Comparison of ENCODE assay signal across 21 cellular contexts in genomic region chr3:104796556-104796955, GRCh38.
"Had no signal": no experiment of that assay in that cellular context is flagged by ENCODE, and none has a peak within 500 bp of the region (broad histone marks: within the 10 kb centered on the region; RNA-seq: fewer than 3 reads in every experiment).

No MANE protein-coding gene starts in this region.

- H3K4me2 ChIP-seq: hepatocyte had no signal

- H3K4me1 ChIP-seq: gastroesophageal sphincter, right atrium auricular region, sigmoid colon, stomach, transverse colon had no signal

- H3K4me1 Mint-ChIP-seq: naive thymus-derived CD8-positive, alpha-beta T cell had no signal

- DNase-seq: cerebellar nuclear complex; cortex of kidney; dorsolateral prefrontal cortex; effector CD8-positive, alpha-beta T cell; foreskin fibroblast; left colon; mammary epithelial cell; mucosa of descending colon; naive thymus-derived CD8-positive, alpha-beta T cell; sigmoid colon; stimulated activated CD4-positive, alpha-beta T cell treated with anti-CD3 and anti-CD28 coated beads, Interleukin-2, amount 100 ng/mL, for 24 hours; stimulated activated naive CD4-positive, alpha-beta T cell; stomach; substantia nigra; transverse colon had no signal

- H3K9me3 ChIP-seq: gastroesophageal sphincter, mucosa of descending colon, neutrophil, right atrium auricular region, sigmoid colon, stomach, thoracic aorta, transverse colon had no signal

- H3K4me3 Mint-ChIP-seq: naive thymus-derived CD8-positive, alpha-beta T cell had no signal

- H2AFZ ChIP-seq: hepatocyte had no signal

- H3K9me3 Mint-ChIP-seq: naive thymus-derived CD8-positive, alpha-beta T cell had no signal

- H3K36me3 ChIP-seq: gastroesophageal sphincter, neutrophil, right atrium auricular region, sigmoid colon, stomach, thoracic aorta, transverse colon had no signal

- H3K27me3 Mint-ChIP-seq: naive thymus-derived CD8-positive, alpha-beta T cell had no signal

- ATAC-seq: gastroesophageal sphincter; left colon; mucosa of descending colon; naive thymus-derived CD8-positive, alpha-beta T cell had no signal

- H3K27ac ChIP-seq: dorsolateral prefrontal cortex, gastroesophageal sphincter, hepatocyte, neutrophil, right atrium auricular region, sigmoid colon, skin epidermis, stomach, thoracic aorta, transverse colon had no signal

- H3K36me3 Mint-ChIP-seq: naive thymus-derived CD8-positive, alpha-beta T cell had no signal

- H3K79me2 ChIP-seq: hepatocyte had no signal

- H3K4me3 ChIP-seq: dorsolateral prefrontal cortex, gastroesophageal sphincter, hepatocyte, mucosa of descending colon, right atrium auricular region, sigmoid colon, skin epidermis, stomach, thoracic aorta, transverse colon had no signal

- H3K27ac Mint-ChIP-seq: naive thymus-derived CD8-positive, alpha-beta T cell had no signal

- H3K27me3 ChIP-seq: dorsolateral prefrontal cortex, gastroesophageal sphincter, hepatocyte, neutrophil, right atrium auricular region, sigmoid colon, stomach, transverse colon had no signal
